Comparison of ENCODE assay signal across 1 cellular context in the genomic region with DNA sequence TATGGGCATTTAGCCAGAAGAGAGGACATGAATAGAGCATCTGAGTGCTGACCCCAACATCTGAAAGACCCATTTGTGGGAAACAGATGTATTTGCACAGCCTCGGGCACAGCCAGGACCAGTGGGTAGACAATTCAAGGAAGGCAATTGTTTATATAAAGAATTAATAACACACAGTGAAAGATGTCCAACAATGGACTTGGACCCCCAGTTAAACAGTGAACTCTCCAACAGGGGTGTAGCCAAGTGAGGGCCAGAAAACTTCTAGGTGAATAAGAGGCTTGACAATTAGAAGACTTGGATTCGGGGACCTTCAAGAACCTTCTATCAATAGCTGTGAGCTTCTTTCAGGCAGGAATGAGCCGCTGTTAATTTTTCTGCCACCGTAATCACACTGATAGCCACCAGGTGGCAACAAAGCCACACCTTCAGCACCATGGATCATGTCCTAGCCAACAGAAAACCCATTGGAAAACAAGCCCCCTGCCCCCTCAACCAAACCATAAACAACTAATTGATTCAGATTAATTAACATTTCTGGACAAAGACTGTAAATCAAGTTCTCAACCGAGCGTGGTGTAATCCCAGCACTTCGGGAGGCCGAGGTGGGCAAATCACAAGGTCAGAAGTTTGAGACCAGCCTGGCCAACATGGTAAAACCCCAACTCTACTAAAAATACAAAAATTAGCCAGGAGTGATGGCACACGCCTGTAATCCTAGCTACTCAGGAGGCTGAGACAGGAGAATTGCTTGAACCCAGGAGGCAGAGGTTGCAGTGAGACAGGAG.
TF ChIP-seq lines count a peak whose summit lies in the region.

No MANE protein-coding gene starts in this region.

TF ChIP-seq in HepG2, 621 proteins besides CTCF, POLR2A, EP300 and RAD21 (continued from another document and continues in another):
- TF ChIP-seq, protein P1, sequence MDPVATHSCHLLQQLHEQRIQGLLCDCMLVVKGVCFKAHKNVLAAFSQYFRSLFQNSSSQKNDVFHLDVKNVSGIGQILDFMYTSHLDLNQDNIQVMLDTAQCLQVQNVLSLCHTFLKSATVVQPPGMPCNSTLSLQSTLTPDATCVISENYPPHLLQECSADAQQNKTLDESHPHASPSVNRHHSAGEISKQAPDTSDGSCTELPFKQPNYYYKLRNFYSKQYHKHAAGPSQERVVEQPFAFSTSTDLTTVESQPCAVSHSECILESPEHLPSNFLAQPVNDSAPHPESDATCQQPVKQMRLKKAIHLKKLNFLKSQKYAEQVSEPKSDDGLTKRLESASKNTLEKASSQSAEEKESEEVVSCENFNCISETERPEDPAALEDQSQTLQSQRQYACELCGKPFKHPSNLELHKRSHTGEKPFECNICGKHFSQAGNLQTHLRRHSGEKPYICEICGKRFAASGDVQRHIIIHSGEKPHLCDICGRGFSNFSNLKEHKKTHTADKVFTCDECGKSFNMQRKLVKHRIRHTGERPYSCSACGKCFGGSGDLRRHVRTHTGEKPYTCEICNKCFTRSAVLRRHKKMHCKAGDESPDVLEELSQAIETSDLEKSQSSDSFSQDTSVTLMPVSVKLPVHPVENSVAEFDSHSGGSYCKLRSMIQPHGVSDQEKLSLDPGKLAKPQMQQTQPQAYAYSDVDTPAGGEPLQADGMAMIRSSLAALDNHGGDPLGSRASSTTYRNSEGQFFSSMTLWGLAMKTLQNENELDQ (CRISPR knock-in tag; IDR thresholded peaks at IDR 0.05; ENCODE audit: borderline replicate concordance), result no peak
- TF ChIP-seq CC2D1A (CRISPR knock-in tag; IDR thresholded peaks at IDR 0.05) (no peak), HDAC6 (IDR thresholded peaks at IDR 0.05; ENCODE audit: low read depth, low read length) (no peak), RORA (CRISPR knock-in tag; IDR thresholded peaks at IDR 0.05) (no peak), ARID3A (IDR thresholded peaks at IDR 0.05; ENCODE audit: low read depth, low read length) (peak; percentile 69; the same call in 1 of the 2 replicates), CREB1 (IDR thresholded peaks at IDR 0.05) (no peak), CREB1 (CRISPR knock-in tag; IDR thresholded peaks at IDR 0.05) (no peak), ZNF234 (CRISPR knock-in tag; conservative IDR thresholded peaks at IDR 0.05) (no peak), ZNF850 (CRISPR knock-in tag; conservative IDR thresholded peaks at IDR 0.05) (peak; percentile 88; the same call in 1 of the 2 replicates), ZNF282 (IDR thresholded peaks at IDR 0.05; ENCODE audit: partially characterized antibody) (no peak), ZNF790 (CRISPR knock-in tag; IDR thresholded peaks at IDR 0.05; ENCODE audit: borderline replicate concordance) (no peak), ZZZ3 (CRISPR knock-in tag; IDR thresholded peaks at IDR 0.05; ENCODE audit: borderline replicate concordance) (no peak), ZBTB46 (CRISPR knock-in tag; IDR thresholded peaks at IDR 0.05; ENCODE audit: borderline replicate concordance) (no peak), ZNF224 (CRISPR knock-in tag; IDR thresholded peaks at IDR 0.05) (no peak), MATR3 (CRISPR knock-in tag; IDR thresholded peaks at IDR 0.05) (no peak), DNMT1 (CRISPR knock-in tag; IDR thresholded peaks at IDR 0.05) (no peak), NFYC (CRISPR knock-in tag; IDR thresholded peaks at IDR 0.05) (no peak), DPF2 (CRISPR knock-in tag; IDR thresholded peaks at IDR 0.05; ENCODE audit: borderline replicate concordance, low read depth) (no peak), ZKSCAN1 (IDR thresholded peaks at IDR 0.05; ENCODE audit: low read length) (no peak), ZNF430 (CRISPR knock-in tag; IDR thresholded peaks at IDR 0.05) (no peak), ZSCAN22 (CRISPR knock-in tag; IDR thresholded peaks at IDR 0.05) (no peak), FOXO1 (CRISPR knock-in tag; IDR thresholded peaks at IDR 0.05) (peak; percentile 41; the same call in 1 of the 2 replicates), HNRNPK (IDR thresholded peaks at IDR 0.05; ENCODE audit: low read depth, low read length, poor library complexity, severe bottlenecking) (no peak), EHMT2 (IDR thresholded peaks at IDR 0.05; ENCODE audit: borderline replicate concordance, low read depth, low read length) (peak; percentile 81; the same call in 1 of the 2 replicates), ZNF547 (CRISPR knock-in tag; IDR thresholded peaks at IDR 0.05) (0 out of 2 replicates have a peak, but pooled peaks have one; percentile 34), ZNF883 (CRISPR knock-in tag; IDR thresholded peaks at IDR 0.05; ENCODE audit: not compliant biosample characterization) (no peak), SP2 (CRISPR knock-in tag; IDR thresholded peaks at IDR 0.05) (no peak; the same call in 1 of the 2 replicates), ZMAT3 (CRISPR knock-in tag; conservative IDR thresholded peaks at IDR 0.05) (no peak), ZNF629 (CRISPR knock-in tag; conservative IDR thresholded peaks at IDR 0.05) (no peak), FOXK1 (CRISPR knock-in tag; IDR thresholded peaks at IDR 0.05; ENCODE audit: borderline replicate concordance, low read depth) (0 out of 2 replicates have a peak, but pooled peaks have one; percentile 65), ZNF615 (CRISPR knock-in tag; IDR thresholded peaks at IDR 0.05; ENCODE audit: borderline replicate concordance) (0 out of 2 replicates have a peak, but pooled peaks have one; percentile 40), NFYB (CRISPR knock-in tag; IDR thresholded peaks at IDR 0.05) (no peak), TBX3 (IDR thresholded peaks at IDR 0.05; ENCODE audit: borderline replicate concordance) (no peak), ERF (CRISPR knock-in tag; IDR thresholded peaks at IDR 0.05) (peak; percentile 7; the same call in 1 of the 2 replicates), MAFG (CRISPR knock-in tag; IDR thresholded peaks at IDR 0.05) (no peak), ZNF30 (CRISPR knock-in tag; IDR thresholded peaks at IDR 0.05) (peak; percentile 65; the same call in 1 of the 2 replicates), ZNF570 (CRISPR knock-in tag; IDR thresholded peaks at IDR 0.05; ENCODE audit: borderline replicate concordance) (no peak), SSRP1 (CRISPR knock-in tag; IDR thresholded peaks at IDR 0.05) (no peak), ZNF766 (CRISPR knock-in tag; IDR thresholded peaks at IDR 0.05; ENCODE audit: borderline replicate concordance) (no peak), KLF12 (CRISPR knock-in tag; IDR thresholded peaks at IDR 0.05; ENCODE audit: borderline replicate concordance) (no peak), MAX (IDR thresholded peaks at IDR 0.05) (no peak; the same call in 1 of the 2 replicates), MED1 (CRISPR knock-in tag; IDR thresholded peaks at IDR 0.05) (no peak; the same call in 1 of the 2 replicates), TOPORS (CRISPR knock-in tag; IDR thresholded peaks at IDR 0.05) (no peak), HDAC1 (CRISPR knock-in tag; IDR thresholded peaks at IDR 0.05) (peak; percentile 65), ZNF841 (CRISPR knock-in tag; IDR thresholded peaks at IDR 0.05; ENCODE audit: borderline replicate concordance) (no peak), ZNF3 (CRISPR knock-in tag; IDR thresholded peaks at IDR 0.05) (no peak), NCOA2 (CRISPR knock-in tag; IDR thresholded peaks at IDR 0.05) (no peak), ZNF260 (CRISPR knock-in tag; IDR thresholded peaks at IDR 0.05; ENCODE audit: borderline replicate concordance, low read depth) (no peak), SRSF1 (optimal IDR thresholded peaks at IDR 0.05; ENCODE audit: low read depth, low read length) (no peak), ZNF124 (CRISPR knock-in tag; IDR thresholded peaks at IDR 0.05) (0 out of 2 replicates have a peak, but pooled peaks have one; percentile 25), ZNF83 (CRISPR knock-in tag; IDR thresholded peaks at IDR 0.05; ENCODE audit: borderline replicate concordance) (no peak), ELF3 (CRISPR knock-in tag; IDR thresholded peaks at IDR 0.05) (no peak; the same call in 1 of the 2 replicates)
- TF ChIP-seq, protein P2, sequence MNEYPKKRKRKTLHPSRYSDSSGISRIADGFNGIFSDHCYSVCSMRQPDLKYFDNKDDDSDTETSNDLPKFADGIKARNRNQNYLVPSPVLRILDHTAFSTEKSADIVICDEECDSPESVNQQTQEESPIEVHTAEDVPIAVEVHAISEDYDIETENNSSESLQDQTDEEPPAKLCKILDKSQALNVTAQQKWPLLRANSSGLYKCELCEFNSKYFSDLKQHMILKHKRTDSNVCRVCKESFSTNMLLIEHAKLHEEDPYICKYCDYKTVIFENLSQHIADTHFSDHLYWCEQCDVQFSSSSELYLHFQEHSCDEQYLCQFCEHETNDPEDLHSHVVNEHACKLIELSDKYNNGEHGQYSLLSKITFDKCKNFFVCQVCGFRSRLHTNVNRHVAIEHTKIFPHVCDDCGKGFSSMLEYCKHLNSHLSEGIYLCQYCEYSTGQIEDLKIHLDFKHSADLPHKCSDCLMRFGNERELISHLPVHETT (CRISPR knock-in tag; conservative IDR thresholded peaks at IDR 0.05), result no peak
- TF ChIP-seq, protein P3, sequence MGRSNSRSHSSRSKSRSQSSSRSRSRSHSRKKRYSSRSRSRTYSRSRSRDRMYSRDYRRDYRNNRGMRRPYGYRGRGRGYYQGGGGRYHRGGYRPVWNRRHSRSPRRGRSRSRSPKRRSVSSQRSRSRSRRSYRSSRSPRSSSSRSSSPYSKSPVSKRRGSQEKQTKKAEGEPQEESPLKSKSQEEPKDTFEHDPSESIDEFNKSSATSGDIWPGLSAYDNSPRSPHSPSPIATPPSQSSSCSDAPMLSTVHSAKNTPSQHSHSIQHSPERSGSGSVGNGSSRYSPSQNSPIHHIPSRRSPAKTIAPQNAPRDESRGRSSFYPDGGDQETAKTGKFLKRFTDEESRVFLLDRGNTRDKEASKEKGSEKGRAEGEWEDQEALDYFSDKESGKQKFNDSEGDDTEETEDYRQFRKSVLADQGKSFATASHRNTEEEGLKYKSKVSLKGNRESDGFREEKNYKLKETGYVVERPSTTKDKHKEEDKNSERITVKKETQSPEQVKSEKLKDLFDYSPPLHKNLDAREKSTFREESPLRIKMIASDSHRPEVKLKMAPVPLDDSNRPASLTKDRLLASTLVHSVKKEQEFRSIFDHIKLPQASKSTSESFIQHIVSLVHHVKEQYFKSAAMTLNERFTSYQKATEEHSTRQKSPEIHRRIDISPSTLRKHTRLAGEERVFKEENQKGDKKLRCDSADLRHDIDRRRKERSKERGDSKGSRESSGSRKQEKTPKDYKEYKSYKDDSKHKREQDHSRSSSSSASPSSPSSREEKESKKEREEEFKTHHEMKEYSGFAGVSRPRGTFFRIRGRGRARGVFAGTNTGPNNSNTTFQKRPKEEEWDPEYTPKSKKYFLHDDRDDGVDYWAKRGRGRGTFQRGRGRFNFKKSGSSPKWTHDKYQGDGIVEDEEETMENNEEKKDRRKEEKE (IDR thresholded peaks at IDR 0.05), result no peak
- TF ChIP-seq, protein P4, sequence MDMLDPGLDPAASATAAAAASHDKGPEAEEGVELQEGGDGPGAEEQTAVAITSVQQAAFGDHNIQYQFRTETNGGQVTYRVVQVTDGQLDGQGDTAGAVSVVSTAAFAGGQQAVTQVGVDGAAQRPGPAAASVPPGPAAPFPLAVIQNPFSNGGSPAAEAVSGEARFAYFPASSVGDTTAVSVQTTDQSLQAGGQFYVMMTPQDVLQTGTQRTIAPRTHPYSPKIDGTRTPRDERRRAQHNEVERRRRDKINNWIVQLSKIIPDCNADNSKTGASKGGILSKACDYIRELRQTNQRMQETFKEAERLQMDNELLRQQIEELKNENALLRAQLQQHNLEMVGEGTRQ (IDR thresholded peaks at IDR 0.05; ENCODE audit: low read depth, low read length), result no peak
- TF ChIP-seq, protein P4 (CRISPR knock-in tag; IDR thresholded peaks at IDR 0.05; ENCODE audit: borderline replicate concordance), result no peak
- TF ChIP-seq, protein P5, sequence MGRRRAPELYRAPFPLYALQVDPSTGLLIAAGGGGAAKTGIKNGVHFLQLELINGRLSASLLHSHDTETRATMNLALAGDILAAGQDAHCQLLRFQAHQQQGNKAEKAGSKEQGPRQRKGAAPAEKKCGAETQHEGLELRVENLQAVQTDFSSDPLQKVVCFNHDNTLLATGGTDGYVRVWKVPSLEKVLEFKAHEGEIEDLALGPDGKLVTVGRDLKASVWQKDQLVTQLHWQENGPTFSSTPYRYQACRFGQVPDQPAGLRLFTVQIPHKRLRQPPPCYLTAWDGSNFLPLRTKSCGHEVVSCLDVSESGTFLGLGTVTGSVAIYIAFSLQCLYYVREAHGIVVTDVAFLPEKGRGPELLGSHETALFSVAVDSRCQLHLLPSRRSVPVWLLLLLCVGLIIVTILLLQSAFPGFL (CRISPR knock-in tag; IDR thresholded peaks at IDR 0.05), result no peak
